ENCODE assay signal across 8 cellular contexts in genomic region chr19:24086974-24087595, GRCh38. TPM values are rescaled to one million over a fixed set of nuclear protein-coding genes. Genes with fewer than 3 reads are reported as not detected.
DNase-seq lines count a peak whose midpoint lies in the region; ATAC-seq and TF ChIP-seq lines count a peak whose summit lies in the region.

ZNF254 (plus strand) TSS chr19:24087187; CDS start chr19:24087308, 121 bp downstream.

- TF ChIP-seq POLR2A in GM18951 (IDR thresholded peaks at IDR 0.05; ENCODE audit: extremely low read depth, insufficient read depth, insufficient read length): peak; percentile 89

- no peak for TF ChIP-seq CTCF in epithelial cell of proximal tubule (conservative IDR thresholded peaks at IDR 0.05; ENCODE audit: low read depth, low read length)
- TF ChIP-seq CTCF in mucosa of descending colon (IDR thresholded peaks at IDR 0.05): no peak

- H3K36me3 ChIP-seq in NT2/D1 (ENCODE audit: insufficient read depth, insufficient read length, low read length) (peaks cover 21% of the 10 kb centered on the region), mucosa of descending colon (ENCODE audit: low read depth) (no peaks in the 10 kb centered on the region)

- DNase-seq in ACHN: peak; percentile 95
- DNase-seq in NT2/D1 (ENCODE audit: low read depth, low spot score): peak; percentile 95
- peak; percentile 74 for DNase-seq in activated T-cell treated with anti-CD3 and anti-CD28 coated beads for 48 hours (ENCODE audit: low read depth)
- DNase-seq in epithelial cell of proximal tubule (ENCODE audit: low read depth): peak; percentile 77
- peak; percentile 89 to 95 (median 91) for DNase-seq in mucosa of descending colon
- peak; percentile 44 to 60 for DNase-seq in stimulated activated CD8-positive, alpha-beta memory T cell treated with anti-CD3 and anti-CD28 coated beads, Interleukin-4, amount 100 ng/mL, for 1 hour (ENCODE audit: low read depth in 2 of 2, low spot score in 1 of 2)

- no peaks in the 10 kb centered on the region for H3K9me3 ChIP-seq in NT2/D1 (ENCODE audit: insufficient read depth, low read length)
- no peaks in the 10 kb centered on the region for H3K9me3 ChIP-seq in mucosa of descending colon

- in situ Hi-C loops in ACHN (cut with HindIII; ENCODE audit: low pct_ligation_motif_present, low pct_unique_long_range_greater_than_20kb, low sequenced_read_pairs): no loop called here
- in situ Hi-C loops in GM18951 (cut with MboI; ENCODE audit: low sequenced_read_pairs, unreplicated experiment): no loop called here

- H3K4me3 ChIP-seq in NT2/D1 (ENCODE audit: insufficient read length, low read depth) (peak within 1 kb of the TSS; percentile 85), epithelial cell of proximal tubule (ENCODE audit: low read depth, low read length) (peak within 1 kb of the TSS; percentile 92), mucosa of descending colon (peak within 1 kb of the TSS; percentile 41)

- no peaks in the 10 kb centered on the region for H3K27me3 ChIP-seq in NT2/D1 (ENCODE audit: insufficient read depth, insufficient read length)

- H3K4me1 ChIP-seq in NT2/D1 (ENCODE audit: insufficient read depth, insufficient read length) (no peaks in the 10 kb centered on the region), mucosa of descending colon (ENCODE audit: low read depth) (peaks cover 5% of the 10 kb centered on the region)

- intact Hi-C loops in mucosa of descending colon (cut with DNase I, micrococcal nuclease): no loop called here

- ATAC-seq in HG03280 (IDR thresholded peaks at IDR 0.05; ENCODE audit: unreplicated experiment) (peak; percentile 99), mucosa of descending colon (peak; percentile 100)

- peak within 1 kb of the TSS; percentile 94 for H3K9ac ChIP-seq in NT2/D1 (ENCODE audit: insufficient read length, low read depth)

RNA-seq across cellular contexts. Expression of gene ZNF254, which starts in this region (rescaled TPM):
- total RNA-seq in epithelial cell of proximal tubule (13.9 and 19.6 TPM in 2 replicates), mucosa of descending colon (10 to 100 TPM; 13.7 to 22.4 (median 17.3) TPM)

Comparison
In these comparisons a context has a peak if more than half of its experiments do, and no peak if none do; other contexts are left out.
1. Peak in every context shown above with its lines: DNase-seq, ATAC-seq and H3K4me3 ChIP-seq.
2. H3K4me3 ChIP-seq: peak in every context shown above with its lines; median percentile 92 in epithelial cell of proximal tubule; 85 in NT2/D1; 41 in mucosa of descending colon.